15 cellular contexts compared by ENCODE assay signal in the genomic region with DNA sequence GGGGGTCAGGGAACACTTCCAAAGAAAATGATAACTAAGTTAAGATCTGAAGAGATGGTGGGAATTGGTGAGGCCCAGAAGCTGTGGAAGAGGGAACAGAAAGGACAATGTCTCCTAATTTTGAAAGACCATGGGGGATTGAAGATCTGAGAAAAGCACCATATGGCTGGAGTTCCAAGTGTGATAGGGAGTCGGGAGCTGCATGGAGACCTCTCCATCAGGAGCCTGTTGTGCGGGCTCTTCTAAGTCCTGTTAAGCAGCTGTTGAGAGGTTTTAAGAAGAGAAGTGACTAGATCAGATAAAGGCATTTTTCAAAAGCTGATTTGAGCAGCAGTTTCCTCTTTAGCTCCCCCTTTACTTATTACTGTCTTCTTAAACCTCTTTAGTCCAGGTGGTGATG.
"Had no signal": no experiment of that assay in that cellular context is flagged by ENCODE, and none has a peak within 500 bp of the region (broad histone marks: within the 10 kb centered on the region; RNA-seq: fewer than 3 reads in every experiment).

No MANE protein-coding gene starts in this region.

- DNase-seq: activated CD4-positive, alpha-beta T cell treated with anti-CD3 and anti-CD28 coated beads, Interleukin-2, amount 10 ng/mL, durations not matched to agents 24 days and 14 days; activated CD4-positive, CD25-positive, alpha-beta regulatory T cell; activated CD8-positive, alpha-beta memory T cell treated with anti-CD3 and anti-CD28 coated beads, Interleukin-2, amount 50 U/mL, for 48 hours; activated naive CD4-positive, alpha-beta T cell; activated naive CD8-positive, alpha-beta T cell treated with anti-CD3 and anti-CD28 coated beads, Interleukin-2, amount 10 ng/mL, durations not matched to agents 7 days and 5 days; brain microvascular endothelial cell; hippocampal formation; left ventricle myocardium superior; mesenchymal stem cell; spleen; T-helper 17 cell had no signal

- H3K4me3 Mint-ChIP-seq: activated CD4-positive, alpha-beta T cell treated with anti-CD3 and anti-CD28 coated beads, Interleukin-2, amount 10 ng/mL, durations not matched to agents 24 days and 14 days; activated naive CD8-positive, alpha-beta T cell treated with anti-CD3 and anti-CD28 coated beads, Interleukin-2, amount 10 ng/mL, durations not matched to agents 7 days and 5 days; central memory CD8-positive, alpha-beta T cell; T-helper 17 cell had no signal

- H3K4me1 Mint-ChIP-seq: activated CD4-positive, alpha-beta T cell treated with anti-CD3 and anti-CD28 coated beads, Interleukin-2, amount 10 ng/mL, durations not matched to agents 24 days and 14 days; activated naive CD8-positive, alpha-beta T cell treated with anti-CD3 and anti-CD28 coated beads, Interleukin-2, amount 10 ng/mL, durations not matched to agents 7 days and 5 days; central memory CD8-positive, alpha-beta T cell; T-helper 17 cell had no signal

- H3K36me3 Mint-ChIP-seq: activated naive CD8-positive, alpha-beta T cell treated with anti-CD3 and anti-CD28 coated beads, Interleukin-2, amount 10 ng/mL, durations not matched to agents 7 days and 5 days had no signal

- H3K9me3 ChIP-seq: esophagus muscularis mucosa, spleen, thoracic aorta had no signal

- H3K27ac ChIP-seq: brain microvascular endothelial cell, coronary artery, esophagus muscularis mucosa, spleen, thoracic aorta had no signal

- H3K9me3 Mint-ChIP-seq: activated CD4-positive, alpha-beta T cell treated with anti-CD3 and anti-CD28 coated beads, Interleukin-2, amount 10 ng/mL, durations not matched to agents 24 days and 14 days; activated naive CD8-positive, alpha-beta T cell treated with anti-CD3 and anti-CD28 coated beads, Interleukin-2, amount 10 ng/mL, durations not matched to agents 7 days and 5 days had no signal

- H3K4me3 ChIP-seq: coronary artery, esophagus muscularis mucosa, spleen, thoracic aorta had no signal

- H3K27me3 ChIP-seq: brain microvascular endothelial cell, esophagus muscularis mucosa, spleen had no signal

- H3K27ac Mint-ChIP-seq: activated CD4-positive, alpha-beta T cell treated with anti-CD3 and anti-CD28 coated beads, Interleukin-2, amount 10 ng/mL, durations not matched to agents 24 days and 14 days; activated naive CD8-positive, alpha-beta T cell treated with anti-CD3 and anti-CD28 coated beads, Interleukin-2, amount 10 ng/mL, durations not matched to agents 7 days and 5 days; T-helper 17 cell had no signal

- H3K27me3 Mint-ChIP-seq: activated CD4-positive, alpha-beta T cell treated with anti-CD3 and anti-CD28 coated beads, Interleukin-2, amount 10 ng/mL, durations not matched to agents 24 days and 14 days; central memory CD8-positive, alpha-beta T cell; T-helper 17 cell had no signal

- H3K36me3 ChIP-seq: brain microvascular endothelial cell, esophagus muscularis mucosa, spleen, thoracic aorta had no signal
